8 cellular contexts compared by ENCODE assay signal in the genomic region with DNA sequence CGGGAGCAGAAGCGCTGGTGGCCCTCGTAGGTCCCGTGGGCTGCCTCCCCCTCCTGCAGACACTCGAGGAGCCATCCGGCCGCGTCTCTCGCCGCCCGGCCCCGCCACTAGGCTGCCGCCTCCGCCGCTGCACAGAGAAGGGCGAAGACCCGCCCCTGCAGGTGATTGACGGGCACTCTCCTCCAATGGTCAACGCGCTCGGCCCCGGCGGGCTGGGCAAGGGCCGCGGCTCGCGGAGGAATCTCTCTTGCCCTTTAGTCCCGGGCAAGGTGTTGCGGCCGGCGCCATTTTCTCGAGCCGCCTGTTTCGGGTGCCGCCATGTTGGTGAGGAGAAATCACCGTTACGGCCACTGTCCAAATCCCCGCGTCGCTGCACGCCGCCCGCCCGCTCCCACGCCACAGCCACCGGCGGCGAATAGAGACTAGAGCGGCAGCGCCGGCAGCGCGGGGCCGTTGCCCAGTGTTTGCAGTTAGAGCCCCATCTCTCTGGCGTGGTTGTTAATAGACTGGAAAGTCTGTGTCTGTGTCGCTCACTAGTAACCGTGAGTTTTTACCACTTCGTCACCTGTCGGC. TPM values are rescaled to one million over a fixed set of nuclear protein-coding genes. Genes with fewer than 3 reads are reported as not detected.
DNase-seq lines count a peak whose midpoint lies in the region; ATAC-seq lines count a peak whose summit lies in the region.

A gene with protein sequence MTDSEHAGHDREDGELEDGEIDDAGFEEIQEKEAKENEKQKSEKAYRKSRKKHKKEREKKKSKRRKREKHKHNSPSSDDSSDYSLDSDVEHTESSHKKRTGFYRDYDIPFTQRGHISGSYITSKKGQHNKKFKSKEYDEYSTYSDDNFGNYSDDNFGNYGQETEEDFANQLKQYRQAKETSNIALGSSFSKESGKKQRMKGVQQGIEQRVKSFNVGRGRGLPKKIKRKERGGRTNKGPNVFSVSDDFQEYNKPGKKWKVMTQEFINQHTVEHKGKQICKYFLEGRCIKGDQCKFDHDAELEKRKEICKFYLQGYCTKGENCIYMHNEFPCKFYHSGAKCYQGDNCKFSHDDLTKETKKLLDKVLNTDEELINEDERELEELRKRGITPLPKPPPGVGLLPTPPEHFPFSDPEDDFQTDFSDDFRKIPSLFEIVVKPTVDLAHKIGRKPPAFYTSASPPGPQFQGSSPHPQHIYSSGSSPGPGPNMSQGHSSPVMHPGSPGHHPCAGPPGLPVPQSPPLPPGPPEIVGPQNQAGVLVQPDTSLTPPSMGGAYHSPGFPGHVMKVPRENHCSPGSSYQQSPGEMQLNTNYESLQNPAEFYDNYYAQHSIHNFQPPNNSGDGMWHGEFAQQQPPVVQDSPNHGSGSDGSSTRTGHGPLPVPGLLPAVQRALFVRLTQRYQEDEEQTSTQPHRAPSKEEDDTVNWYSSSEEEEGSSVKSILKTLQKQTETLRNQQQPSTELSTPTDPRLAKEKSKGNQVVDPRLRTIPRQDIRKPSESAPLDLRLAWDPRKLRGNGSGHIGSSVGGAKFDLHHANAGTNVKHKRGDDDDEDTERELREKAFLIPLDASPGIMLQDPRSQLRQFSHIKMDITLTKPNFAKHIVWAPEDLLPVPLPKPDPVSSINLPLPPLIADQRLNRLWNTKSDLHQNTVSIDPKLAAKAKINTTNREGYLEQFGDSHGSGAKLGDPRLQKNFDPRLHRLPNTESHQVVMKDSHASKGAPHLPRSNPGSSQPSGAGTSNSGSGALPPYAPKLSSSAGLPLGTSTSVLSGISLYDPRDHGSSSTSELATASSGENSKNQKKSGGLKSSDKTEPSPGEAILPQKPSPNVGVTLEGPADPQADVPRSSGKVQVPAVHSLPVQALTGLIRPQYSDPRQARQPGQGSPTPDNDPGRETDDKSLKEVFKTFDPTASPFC (plus strand): TSS at position 284 of the 573 bp plus-strand sequence. CDS start 398 bp downstream, outside the sequence.

- DNase-seq in COR-L47 (lab: John Stamatoyannopoulos, UW), result peak; percentile 96
- peak; percentile 94 for DNase-seq in HT1080 (ENCODE audit: low read depth)
- DNase-seq in NOMO-1 treated with DMSO at 0.1 percent for 48 hours (lab: John Stamatoyannopoulos, UW; ENCODE audit: unreplicated experiment), result peak; percentile 96
- peak; percentile 95 for DNase-seq in activated CD8-positive, alpha-beta memory T cell treated with anti-CD3 and anti-CD28 coated beads, Interleukin-2, amount 50 U/mL, for 1 hour (ENCODE audit: extremely low read depth)
- DNase-seq in stimulated activated CD8-positive, alpha-beta memory T cell treated with anti-CD3 and anti-CD28 coated beads, Interleukin-15, amount 100 ng/mL, for 4 hours (ENCODE audit: low read depth in 2 of 2), result peak; percentile 98 to 99

- H3K36me3 ChIP-seq in endocrine pancreas (ENCODE audit: control insufficient read depth, insufficient read depth, low read length) (no peaks in the 10 kb centered on the region), mesodermal cell (ENCODE audit: control insufficient read depth, insufficient read depth, low read length) (no peaks in the 10 kb centered on the region)

- peaks cover 11% of the 10 kb centered on the region for H3K4me1 ChIP-seq in endocrine pancreas (ENCODE audit: control insufficient read depth, insufficient read depth, low read length)
- H3K4me1 ChIP-seq in mesodermal cell (ENCODE audit: control insufficient read depth, insufficient read depth, low read length, poor library complexity, severe bottlenecking), result no peaks in the 10 kb centered on the region

- no peaks in the 10 kb centered on the region for H3K27me3 ChIP-seq in endocrine pancreas (ENCODE audit: control insufficient read depth, insufficient read depth, low read length)

- H3K9ac ChIP-seq in endocrine pancreas (ENCODE audit: control insufficient read depth, insufficient read depth, low read length), result peak within 1 kb of the TSS; percentile 85

- 0% methylated on average over 43 to 44 of the region's 59 CpGs for WGBS in mesodermal cell (ENCODE audit: insufficient coverage in 2 of 2), 2 experiments

- ATAC-seq in GM21360 (IDR thresholded peaks at IDR 0.05; ENCODE audit: unreplicated experiment), result peak; percentile 94

- H3K27ac ChIP-seq in mesodermal cell (ENCODE audit: low read depth, low read length, severe bottlenecking), result peak within 1 kb of the TSS; percentile 100

- H3K4me3 ChIP-seq in endocrine pancreas (ENCODE audit: control insufficient read depth, insufficient read depth, low read length) (peak within 1 kb of the TSS; percentile 97), mesodermal cell (ENCODE audit: extremely low read depth, insufficient read depth, low read length, poor library complexity, severe bottlenecking) (peak within 1 kb of the TSS; percentile 91)

- H3K9me3 ChIP-seq in endocrine pancreas (ENCODE audit: control insufficient read depth, low read length) (no peaks in the 10 kb centered on the region), mesodermal cell (ENCODE audit: control insufficient read depth, low read length) (no peaks in the 10 kb centered on the region)

RNA-seq across cellular contexts. Expression of the gene that starts here (rescaled TPM):
- 0.20 and 0.87 TPM in 2 replicates for total RNA-seq in HT1080 (2014; rRNA removed; shearing (Covaris generic))
- polyA plus RNA-seq in HT1080 (2015; cell fraction: cytosol; rRNA removed), result 1.9 and 3.1 TPM in 2 replicates
- 4.0 and 9.7 TPM in 2 replicates for polyA plus RNA-seq in HT1080 (2015; cell fraction: nucleus; rRNA removed)
- polyA plus RNA-seq in mesodermal cell (2013, experiment 1 of 2), result 9.1 TPM
- polyA plus RNA-seq in mesodermal cell (2013, experiment 2 of 2), result 11.3 TPM

Comparison
In these comparisons a context has a peak if more than half of its experiments do, and no peak if none do; other contexts are left out.
1. Peak in every context shown above with its lines: DNase-seq, ATAC-seq, H3K4me3 ChIP-seq and H3K27ac ChIP-seq.